ENCODE assay signal across 10 cellular contexts in the genomic region with DNA sequence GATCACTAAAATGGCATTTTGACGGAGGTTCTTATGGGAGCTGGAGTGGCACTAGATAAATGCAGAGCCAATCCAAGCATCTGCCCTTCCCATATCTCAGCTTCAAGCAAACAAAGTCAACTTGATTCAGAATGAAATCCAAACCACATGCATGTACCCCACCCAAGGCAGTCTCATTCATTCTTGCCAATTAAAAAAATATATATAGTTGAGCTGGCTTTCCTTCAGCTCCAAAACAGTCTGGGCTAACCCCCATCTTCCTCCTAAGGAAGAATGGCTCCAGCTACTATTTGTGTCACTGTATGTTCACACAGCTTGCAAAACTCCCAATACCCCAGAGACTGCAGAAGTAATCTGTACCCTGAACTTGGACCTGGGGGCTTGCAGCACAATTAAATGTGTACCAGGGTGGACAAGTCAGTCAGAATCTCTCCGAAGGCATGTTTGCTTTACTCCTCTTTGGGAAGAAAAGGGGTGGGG. TPM values are rescaled to one million over a fixed set of nuclear protein-coding genes. Genes with fewer than 3 reads are reported as not detected.
DNase-seq lines count a peak whose midpoint lies in the region; ATAC-seq, FAIRE-seq and TF ChIP-seq lines count a peak whose summit lies in the region.
"Had no signal": no experiment of that assay in that cellular context is flagged by ENCODE, and none has a peak within 500 bp of the region (broad histone marks: within the 10 kb centered on the region; RNA-seq: fewer than 3 reads in every experiment).

No MANE protein-coding gene starts in this region.

- peaks cover 49% of the 10 kb centered on the region for H3K4me1 ChIP-seq in GM12878 (ENCODE audit: control insufficient read depth, insufficient read depth, low read length)

- ATAC-seq in GM12878 (no peak), memory B cell (ENCODE audit: low read depth) (no peak), GM18870 (IDR thresholded peaks at IDR 0.05; ENCODE audit: unreplicated experiment) (no peak)

- H3K27ac Mint-ChIP-seq in memory B cell, result peak overlapping the region; percentile 88

- no peak for TF ChIP-seq EP300 in GM12878 (IDR thresholded peaks at IDR 0.05; ENCODE audit: borderline replicate concordance in 1 of 2, control insufficient read depth in 1 of 2, low read depth in 2 of 2, low read length in 2 of 2)

- H4K20me1 ChIP-seq in GM12878 (ENCODE audit: control insufficient read depth, insufficient read depth), result no peaks in the 10 kb centered on the region

- H3K79me2 ChIP-seq in GM12878 (ENCODE audit: control insufficient read depth, insufficient read depth, low read length), result peaks cover 66% of the 10 kb centered on the region

- no peak for FAIRE-seq in GM12878 (lab: Jason Lieb, UNC)

- no peaks in the 10 kb centered on the region for H3K9me3 Mint-ChIP-seq in memory B cell

- no peak overlapping the region; the same call in 1 of the 2 replicates for H3K9ac ChIP-seq in GM12878 (ENCODE audit: control insufficient read depth, insufficient read depth, low read length)

- BruUV-seq in GM12878 (replicated peaks; lab: Mats Ljungman, UMichigan), result TSS peak; percentile 52

- H2AFZ ChIP-seq in GM12878 (ENCODE audit: control insufficient read depth, low read depth, low read length), result no peak overlapping the region

- H3K27me3 ChIP-seq in GM12878 (replicated peaks in 1 of 2; ENCODE audit: control insufficient read depth in 2 of 2, insufficient read depth in 2 of 2, low read length in 1 of 2), result no peaks in the 10 kb centered on the region

- peaks cover 8% of the 10 kb centered on the region for H3K36me3 Mint-ChIP-seq in memory B cell

- no peaks in the 10 kb centered on the region for H3K9me3 ChIP-seq in GM12878 (replicated peaks; ENCODE audit: control insufficient read depth, insufficient read depth, low read length)

- no peak for TF ChIP-seq RAD21 in GM12878 (IDR thresholded peaks at IDR 0.05; ENCODE audit: insufficient read depth, low read depth, low read length)

- 100% methylated on average over 2 of the region's 2 CpGs for WGBS in GM12878 (ENCODE audit: insufficient coverage, insufficient replicate concordance, low lambda C conversion rate, missing lambda C conversion rate)

- TF ChIP-seq POLR2A in GM12878 (IDR thresholded peaks at IDR 0.05; ENCODE audit: low read depth, low read length), result no peak

- POLR2A ChIA-PET in GM12878 (lab: Charles Lee), result interaction anchor here (1.1 to 5.4 kb wide), 9 partner anchors 8 to 62 kb away, joined by 3 to 43 read pairs (median 4); a partner anchor contains a TSS

- in situ Hi-C loops in GM12878 (cut with MboI), result no loop called here

- intact Hi-C loops in GM12878 (cut with micrococcal nuclease; ENCODE audit: unreplicated experiment), result no loop called here

- peak overlapping the region; percentile 56 for H3K4me2 ChIP-seq in GM12878 (ENCODE audit: control insufficient read depth, insufficient read depth)

- H3K27ac ChIP-seq in GM12878 (ENCODE audit: control insufficient read depth, insufficient read depth), result peak overlapping the region; percentile 63
- peak overlapping the region; percentile 88 for H3K27ac ChIP-seq in substantia nigra (ENCODE audit: low read depth, low read length, poor library complexity, severe bottlenecking)
- H3K27ac ChIP-seq: 22Rv1 had no signal

- DNase-seq in NCI-H2171 treated with DMSO at 0.1 percent for 48 hours (lab: John Stamatoyannopoulos, UW), result peak; percentile 66
- no peak for DNase-seq in NCI-H2171 (lab: John Stamatoyannopoulos, UW)
- DNase-seq in GM12878 (ENCODE audit: low read depth, low spot score), result no peak
- no peak for DNase-seq in memory B cell (ENCODE audit: low spot score in 2 of 2)
- DNase-seq in substantia nigra (lab: John Stamatoyannopoulos, UW), result no peak
- no peak for DNase-seq in GDM1 (lab: John Stamatoyannopoulos, UW)
- no peak for DNase-seq in DMS 273 (lab: John Stamatoyannopoulos, UW; ENCODE audit: unreplicated experiment)

- TF ChIP-seq CTCF in GM12878 (IDR thresholded peaks at IDR 0.05 in 2 of 3, conservative IDR thresholded peaks at IDR 0.05 in 1 of 3; ENCODE audit: control insufficient read depth in 2 of 3, extremely low read depth in 1 of 3, insufficient read depth in 1 of 3, low read depth in 3 of 3, low read length in 3 of 3), result no peak

- peaks cover 8 to 28% of the 10 kb centered on the region in 2 experiments for H3K36me3 ChIP-seq in GM12878 (ENCODE audit: control insufficient read depth in 2 of 2, insufficient read depth in 2 of 2, low read length in 1 of 2)

- no peaks in the 10 kb centered on the region for H3K27me3 Mint-ChIP-seq in memory B cell

- H3K4me3 Mint-ChIP-seq in memory B cell, result no peak overlapping the region

- CTCF ChIA-PET in GM12878 (lab: Yijun Ruan, JAX), result interaction anchor here (0.6 to 18.9 kb wide), 13 partner anchors 9 to 171 kb away, joined by 3 to 240 read pairs (median 3); no protein-coding TSS in a partner anchor

- RAD21 ChIA-PET in GM12878 (lab: Charles Lee; ENCODE audit: unreplicated experiment), result interaction anchor here (1.0 to 6.3 kb wide), 6 partner anchors 9 to 129 kb away, joined by 3 to 47 read pairs (median 6); no protein-coding TSS in a partner anchor

- peaks cover 46% of the 10 kb centered on the region for H3K4me1 Mint-ChIP-seq in memory B cell

- no peak overlapping the region for H3K4me3 ChIP-seq in GM12878

- SMC1A ChIA-PET in GM12878 (lab: Charles Lee; ENCODE audit: uncharacterized antibody, unreplicated experiment), result interaction anchor here (0.8 to 22.2 kb wide), 9 partner anchors 8 to 80 kb away, joined by 3 to 470 read pairs (median 7); no protein-coding TSS in a partner anchor

TF ChIP-seq in GM12878, 131 proteins besides CTCF, POLR2A, EP300 and RAD21:
- TF ChIP-seq MTA3 (IDR thresholded peaks at IDR 0.05; ENCODE audit: borderline replicate concordance, low read length), result 0 out of 2 replicates have a peak, but pooled peaks have one; percentile 19
- no peak for TF ChIP-seq ESRRA (IDR thresholded peaks at IDR 0.05; ENCODE audit: low read length)

RNA-seq across cellular contexts. Expression of a gene that starts 35.5 kb away (rescaled TPM):
- 0.37 and 0.69 TPM in 2 replicates for total RNA-seq in GM12878 (2013; cell fraction: nucleolus; rRNA removed)
- total RNA-seq in GM12878 (2014; rRNA removed), result 0.16 and 0.45 TPM in 2 replicates
- 0.14 TPM in 1 of 2 replicates, not detected in the other for total RNA-seq in GM12878 (2014; rRNA removed; fragmentation: Illumina TruSeq; extraction: Trizol)
- total RNA-seq in GM12878 (2021), result 0.33 and 0.56 TPM in 2 replicates
- polyA plus RNA-seq in GM12878 (2011; ENCODE audit: low read depth), result not detected
- 0.48 and 1.4 TPM in 2 replicates for polyA plus RNA-seq in GM12878 (2011; rRNA removed)
- polyA plus RNA-seq in GM12878 (2011; cell fraction: cytosol; rRNA removed), result 2.5 TPM in 2 replicates
- 3.4 and 4.4 TPM in 2 replicates for polyA plus RNA-seq in GM12878 (2011; cell fraction: nucleus; rRNA removed)
- polyA plus RNA-seq in GM12878 (2012), result 0.27 and 0.37 TPM in 2 replicates
- polyA plus RNA-seq in GM12878 (2014; fragmentation: Illumina TruSeq; extraction: Trizol), result 0.40 and 0.57 TPM in 2 replicates
- polyA plus RNA-seq in GM12878 (2014; fragmentation: Nextera tagmentation; extraction: Ambion mirVana), result not detected
- polyA plus RNA-seq in GM12878 (2014; rRNA removed), result 0.44 and 0.63 TPM in 2 replicates
- polyA plus RNA-seq in GM12878 (2016; fragmentation: Nextera tagmentation; extraction: Ambion mirVana), result under 1 TPM; 0.72 to 0.96 TPM
- polyA minus RNA-seq in GM12878 (2011; rRNA and poly(A)+ RNA removed), result 1.8 and 1.9 TPM in 2 replicates
- polyA minus RNA-seq in GM12878 (2011; cell fraction: cytosol; rRNA and poly(A)+ RNA removed), result 0.73 and 1.6 TPM in 2 replicates
- polyA minus RNA-seq in GM12878 (2011; cell fraction: nucleus; rRNA and poly(A)+ RNA removed), result 1.5 and 2.7 TPM in 2 replicates

RNA-seq across cellular contexts. Expression of a gene that starts 44.7 kb away (rescaled TPM):
- total RNA-seq in GM12878 (2013; cell fraction: nucleolus; rRNA removed), result not detected in 2 replicates
- total RNA-seq in GM12878 (2014; rRNA removed) (not detected in 2 replicates), GM12878 (2014; rRNA removed; fragmentation: Illumina TruSeq; extraction: Trizol) (not detected in 2 replicates), GM12878 (2021) (not detected in 2 replicates)
- not detected for polyA plus RNA-seq in GM12878 (2011; ENCODE audit: low read depth)
- polyA plus RNA-seq in GM12878 (2011; rRNA removed) (not detected in 2 replicates), GM12878 (2014; fragmentation: Illumina TruSeq; extraction: Trizol) (not detected in 2 replicates), GM12878 (2014; fragmentation: Nextera tagmentation; extraction: Ambion mirVana) (not detected), GM12878 (2014; rRNA removed) (not detected in 2 replicates), GM12878 (2016; fragmentation: Nextera tagmentation; extraction: Ambion mirVana) (not detected)
- polyA plus RNA-seq in GM12878 (2011; cell fraction: cytosol; rRNA removed), result not detected in 2 replicates
- polyA plus RNA-seq in GM12878 (2011; cell fraction: nucleus; rRNA removed), result not detected in 2 replicates
- 0.07 TPM in 1 of 2 replicates, not detected in the other for polyA plus RNA-seq in GM12878 (2012)
- not detected in 2 replicates for polyA minus RNA-seq in GM12878 (2011; rRNA and poly(A)+ RNA removed)
- not detected in 2 replicates for polyA minus RNA-seq in GM12878 (2011; cell fraction: cytosol; rRNA and poly(A)+ RNA removed)
- polyA minus RNA-seq in GM12878 (2011; cell fraction: nucleus; rRNA and poly(A)+ RNA removed), result not detected in 2 replicates
- total RNA-seq: H4 had no signal

RNA-seq across cellular contexts. Expression of a gene that starts 53.3 kb away (rescaled TPM):
- not detected in 2 replicates for total RNA-seq in GM12878 (2013; cell fraction: nucleolus; rRNA removed)
- total RNA-seq in GM12878 (2014; rRNA removed) (not detected in 2 replicates), GM12878 (2014; rRNA removed; fragmentation: Illumina TruSeq; extraction: Trizol) (not detected in 2 replicates), GM12878 (2021) (0.28 and 0.32 TPM in 2 replicates)
- not detected for polyA plus RNA-seq in GM12878 (2011; ENCODE audit: low read depth)
- polyA plus RNA-seq in GM12878 (2011; rRNA removed) (not detected in 2 replicates), GM12878 (2014; fragmentation: Illumina TruSeq; extraction: Trizol) (not detected in 2 replicates), GM12878 (2014; fragmentation: Nextera tagmentation; extraction: Ambion mirVana) (not detected), GM12878 (2014; rRNA removed) (not detected in 2 replicates), GM12878 (2016; fragmentation: Nextera tagmentation; extraction: Ambion mirVana) (not detected)
- polyA plus RNA-seq in GM12878 (2011; cell fraction: cytosol; rRNA removed), result not detected in 2 replicates
- polyA plus RNA-seq in GM12878 (2011; cell fraction: nucleus; rRNA removed), result 0.12 TPM in 1 of 2 replicates, not detected in the other
- not detected in 2 replicates for polyA plus RNA-seq in GM12878 (2012)
- not detected in 2 replicates for polyA minus RNA-seq in GM12878 (2011; rRNA and poly(A)+ RNA removed)
- polyA minus RNA-seq in GM12878 (2011; cell fraction: cytosol; rRNA and poly(A)+ RNA removed), result not detected in 2 replicates
- polyA minus RNA-seq in GM12878 (2011; cell fraction: nucleus; rRNA and poly(A)+ RNA removed), result not detected in 2 replicates
- total RNA-seq: H4 had no signal
